Comparison of ENCODE assay signal across 22 cellular contexts in genomic region chr9:134331186-134332025, GRCh38. TPM values are rescaled to one million over a fixed set of nuclear protein-coding genes. Genes with fewer than 3 reads are reported as not detected.
DNase-seq lines count a peak whose midpoint lies in the region; TF ChIP-seq lines count a peak whose summit lies in the region.
"Had no signal": no experiment of that assay in that cellular context is flagged by ENCODE, and none has a peak within 500 bp of the region (broad histone marks: within the 10 kb centered on the region; RNA-seq: fewer than 3 reads in every experiment).

No MANE protein-coding gene starts in this region.

- no peaks in the 10 kb centered on the region for H3F3A ChIP-seq in GM23248 (ENCODE audit: insufficient read depth)

- in situ Hi-C loops in GM23248 (cut with MboI): no loop called here

- peaks cover 96% of the 10 kb centered on the region for H3K79me2 ChIP-seq in GM23248 (ENCODE audit: insufficient read depth)

- H3K9me2 ChIP-seq in GM23248 (ENCODE audit: insufficient read depth): no peaks in the 10 kb centered on the region

- H4K20me1 ChIP-seq in GM23248 (ENCODE audit: insufficient read depth): no peaks in the 10 kb centered on the region; the same call in 1 of the 2 replicates

- H3K4me2 ChIP-seq in mesenchymal stem cell (ENCODE audit: low read length, poor library complexity, severe bottlenecking) (no peak overlapping the region), GM23248 (ENCODE audit: unreplicated experiment) (no peak overlapping the region)

- peak overlapping the region in 1 of 2 experiments; percentile 35 for H3K14ac ChIP-seq in mesenchymal stem cell (ENCODE audit: low read length in 2 of 2)

- H3K27ac ChIP-seq in mesenchymal stem cell (ENCODE audit: low read length, poor library complexity, severe bottlenecking) (no peak overlapping the region), thyroid gland (peak overlapping the region; percentile 86 to 93 (median 87)), GM23248 (no peak overlapping the region)
- H3K27ac ChIP-seq: colonic mucosa, epithelial cell of prostate, testis had no signal

- H2BK5ac ChIP-seq in mesenchymal stem cell (ENCODE audit: low read depth, low read length, poor library complexity, severe bottlenecking): no peak overlapping the region

- TF ChIP-seq POLR2A in thyroid gland (IDR thresholded peaks at IDR 0.05): no peak

- H3K9ac ChIP-seq in mesenchymal stem cell (ENCODE audit: low read length) (no peak overlapping the region), GM23248 (no peak overlapping the region)

- H3K9me3 ChIP-seq in mesenchymal stem cell (ENCODE audit: control insufficient read depth, low read length): no peaks in the 10 kb centered on the region
- no peaks in the 10 kb centered on the region for H3K9me3 ChIP-seq in thyroid gland
- no peaks in the 10 kb centered on the region for H3K9me3 ChIP-seq in GM23248 (ENCODE audit: low read depth)
- H3K9me3 ChIP-seq: colonic mucosa, testis had no signal

- H3K4me1 ChIP-seq in mesenchymal stem cell (ENCODE audit: control insufficient read depth, insufficient read depth, low read depth, low read length) (peaks cover 91% of the 10 kb centered on the region), thyroid gland (peaks cover 84 to 87% of the 10 kb centered on the region in 2 donors), GM23248 (ENCODE audit: insufficient read depth) (peaks cover 14% of the 10 kb centered on the region)

- no peak overlapping the region for H3K18ac ChIP-seq in mesenchymal stem cell (ENCODE audit: low read depth in 1 of 2, low read length in 2 of 2)

- no peak overlapping the region for H3K23ac ChIP-seq in mesenchymal stem cell (ENCODE audit: low read length in 2 of 2)

- DNase-seq in NCI-H345 (lab: John Stamatoyannopoulos, UW) (peak; percentile 51), cerebellar cortex (ENCODE audit: low spot score) (peak; percentile 40), mesenchymal stem cell (no peak), thyroid gland (peak; percentile 76 to 84), GDM1 (lab: John Stamatoyannopoulos, UW) (no peak), GM23248 (no peak), HT-29 (ENCODE audit: low spot score) (no peak)
- DNase-seq: activated CD4-positive, CD25-positive, alpha-beta regulatory T cell treated with anti-CD3 and anti-CD28 coated beads, Interleukin-2, amount 50 U/mL, for 72 hours; activated CD8-positive, alpha-beta memory T cell treated with anti-CD3 and anti-CD28 coated beads, Interleukin-2, amount 10 ng/mL, durations not matched to agents 7 days and 5 days; activated effector memory CD4-positive, alpha-beta T cell treated with Interleukin-2 at 50 U/mL for 16 hours; colonic mucosa; HFFc6; mammary epithelial cell; NCI-H1105; NCI-H2171; nephron progenitor cell; SHP77 treated with DMSO at 0.1 percent for 48 hours; stimulated activated CD4-positive, alpha-beta T cell treated with anti-CD3 and anti-CD28 coated beads, Interleukin-4, amount 100 ng/mL, for 1 hour; stimulated activated CD8-positive, alpha-beta memory T cell treated with anti-CD3 and anti-CD28 coated beads, Interleukin-4, amount 100 ng/mL, for 48 hours; testis had no signal

- peaks cover 44% of the 10 kb centered on the region for H3K79me1 ChIP-seq in mesenchymal stem cell (replicated peaks; ENCODE audit: low read length, poor library complexity, severe bottlenecking)

- H4K8ac ChIP-seq in mesenchymal stem cell (ENCODE audit: low read length): no peak overlapping the region

- TF ChIP-seq CTCF in thyroid gland (IDR thresholded peaks at IDR 0.05): peak in 1 of 6 experiments; percentile 6

- intact Hi-C loops in thyroid gland (cut with DNase I): loop anchor here (5.0 kb wide), 1 partner anchor 36 kb away; no protein-coding TSS in a partner anchor

- WGBS in mesenchymal stem cell: 97% methylated on average over 30 of the region's 30 CpGs
- 50 to 63% methylated on average over 21 to 24 of the region's 30 CpGs for WGBS in thyroid gland, 2 donors
- WGBS in GM23248 (ENCODE audit: low coverage in 1 of 2, low lambda C conversion rate in 2 of 2, missing lambda C conversion rate in 2 of 2), 2 experiments: 85 to 89% methylated on average over 30 of the region's 30 CpGs

- H3K36me3 ChIP-seq in mesenchymal stem cell (ENCODE audit: control insufficient read depth in 1 of 2, insufficient read depth in 2 of 2, low read depth in 1 of 2, low read length in 2 of 2) (no peaks in the 10 kb centered on the region), thyroid gland (no peaks in the 10 kb centered on the region), GM23248 (ENCODE audit: low read depth) (no peaks in the 10 kb centered on the region)
- H3K36me3 ChIP-seq: colonic mucosa had no signal

- H2BK15ac ChIP-seq in mesenchymal stem cell (ENCODE audit: low read depth, poor library complexity, severe bottlenecking): no peak overlapping the region

- no peak overlapping the region for H4K91ac ChIP-seq in mesenchymal stem cell (ENCODE audit: low read length)

- H2AK5ac ChIP-seq in mesenchymal stem cell (ENCODE audit: low read length, severe bottlenecking): peak overlapping the region; percentile 26

- no peaks in the 10 kb centered on the region for H3K27me3 ChIP-seq in mesenchymal stem cell (ENCODE audit: control insufficient read depth in 1 of 2, insufficient read depth in 1 of 2, low read length in 2 of 2)
- H3K27me3 ChIP-seq in thyroid gland: no peaks in the 10 kb centered on the region
- H3K27me3 ChIP-seq in GM23248 (replicated peaks; ENCODE audit: insufficient read depth): no peaks in the 10 kb centered on the region
- H3K27me3 ChIP-seq: colonic mucosa, testis had no signal

- H2AFZ ChIP-seq in mesenchymal stem cell (ENCODE audit: low read depth, low read length): no peak overlapping the region
- no peak overlapping the region for H2AFZ ChIP-seq in GM23248

- H3K4ac ChIP-seq in mesenchymal stem cell (ENCODE audit: low read depth in 1 of 2, low read length in 2 of 2): peak overlapping the region in 1 of 2 experiments; percentile 18

- H2BK12ac ChIP-seq in mesenchymal stem cell (ENCODE audit: low read length in 2 of 2): no peak overlapping the region

- H2BK120ac ChIP-seq in mesenchymal stem cell (ENCODE audit: low read depth, low read length): no peak overlapping the region

- no peak overlapping the region for H3K4me3 ChIP-seq in mesenchymal stem cell (ENCODE audit: insufficient read depth in 1 of 2, low read depth in 1 of 2, low read length in 2 of 2)
- H3K4me3 ChIP-seq in thyroid gland (replicated peaks in 1 of 3): no peak overlapping the region
- no peak overlapping the region for H3K4me3 ChIP-seq in GM23248
- H3K4me3 ChIP-seq: colonic mucosa, K562, testis had no signal

RNA-seq across cellular contexts. Expression of gene RXRA, which starts 5.2 kb away (rescaled TPM):
- 37.8 TPM for polyA plus RNA-seq in mesenchymal stem cell (2013, experiment 1 of 2)
- 38.3 TPM for polyA plus RNA-seq in mesenchymal stem cell (2013, experiment 2 of 2)
- 10 to 100 TPM; 39.4 to 81.3 (median 67.4) TPM for total RNA-seq in thyroid gland
- total RNA-seq in GM23248 (2014; rRNA removed; shearing (Covaris generic)): 26.1 and 34.8 TPM in 2 replicates
- polyA plus RNA-seq in GM23248 (2016; fragmentation: Nextera tagmentation; extraction: Ambion mirVana): 3.5 and 3.9 TPM in 2 replicates
- 63.4 and 74.4 TPM in 2 replicates for total RNA-seq in HT-29 (2014; rRNA removed; shearing (Covaris generic))

Comparison
In these comparisons a context has a peak if more than half of its experiments do, and no peak if none do; other contexts are left out.
1. DNase-seq: peak in NCI-H345 (single experiment), cerebellar cortex (single experiment) and thyroid gland (2 of 2); none in mesenchymal stem cell (single experiment), GDM1 (single experiment), GM23248 (single experiment) and HT-29 (single experiment).
2. H3K27ac ChIP-seq: peak in thyroid gland (3 of 3); none in mesenchymal stem cell (single experiment) and GM23248 (single experiment).